In the genomic region with DNA sequence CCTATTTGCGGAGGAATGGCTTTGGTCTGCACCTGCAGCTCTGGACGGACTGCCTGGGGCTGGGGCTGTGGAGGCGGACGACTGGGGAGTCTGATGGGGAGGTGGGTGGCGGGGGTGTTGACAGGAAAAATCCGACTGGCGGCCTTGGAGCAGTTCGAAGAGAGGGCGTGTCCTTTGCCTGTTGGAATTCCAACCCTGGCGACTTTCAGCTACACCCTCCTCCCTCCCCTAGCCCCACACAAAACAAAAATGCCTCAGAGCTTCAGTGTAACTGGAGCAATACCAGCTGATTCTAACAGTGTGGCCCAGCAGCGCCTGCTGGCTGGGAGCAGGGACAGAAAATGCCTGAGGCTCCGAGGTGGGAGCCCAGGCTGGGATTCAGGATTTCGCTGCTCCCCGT, we compare ENCODE assay signal across 1 cellular context.
TF ChIP-seq lines count a peak whose summit lies in the region.

No MANE protein-coding gene starts in this region.

TF ChIP-seq in H1, 55 proteins besides CTCF, POLR2A, EP300 and RAD21:
- 0 out of 2 replicates have a peak, but pooled peaks have one; percentile 21 for TF ChIP-seq TCF12 (IDR thresholded peaks at IDR 0.05; ENCODE audit: low read depth, low read length)
- TF ChIP-seq RBBP5 (IDR thresholded peaks at IDR 0.05; ENCODE audit: borderline replicate concordance, low read depth, low read length) = no peak
- TF ChIP-seq TBP (IDR thresholded peaks at IDR 0.05; ENCODE audit: low read depth, low read length) = 0 out of 2 replicates have a peak, but pooled peaks have one; percentile 22
- no peak for TF ChIP-seq SUZ12 (IDR thresholded peaks at IDR 0.05; ENCODE audit: low read length)
- TF ChIP-seq TEAD4 (IDR thresholded peaks at IDR 0.05; ENCODE audit: low read depth, low read length) = peak; percentile 71
- TF ChIP-seq, protein P1, sequence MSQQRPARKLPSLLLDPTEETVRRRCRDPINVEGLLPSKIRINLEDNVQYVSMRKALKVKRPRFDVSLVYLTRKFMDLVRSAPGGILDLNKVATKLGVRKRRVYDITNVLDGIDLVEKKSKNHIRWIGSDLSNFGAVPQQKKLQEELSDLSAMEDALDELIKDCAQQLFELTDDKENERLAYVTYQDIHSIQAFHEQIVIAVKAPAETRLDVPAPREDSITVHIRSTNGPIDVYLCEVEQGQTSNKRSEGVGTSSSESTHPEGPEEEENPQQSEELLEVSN (IDR thresholded peaks at IDR 0.05) = no peak
- peak; percentile 76 for TF ChIP-seq EGR1 (IDR thresholded peaks at IDR 0.05; ENCODE audit: borderline replicate concordance, low read depth, low read length)
- no peak for TF ChIP-seq EZH2 (IDR thresholded peaks at IDR 0.05; ENCODE audit: low read depth, low read length, severe bottlenecking)
- TF ChIP-seq SIN3A (conservative IDR thresholded peaks at IDR 0.05 in 1 of 2, IDR thresholded peaks at IDR 0.05 in 1 of 2; ENCODE audit: low read depth in 1 of 2, low read length in 2 of 2) = peak; percentile 60 to 68; a peak in 1 of 4 replicates
- TF ChIP-seq, protein P2, sequence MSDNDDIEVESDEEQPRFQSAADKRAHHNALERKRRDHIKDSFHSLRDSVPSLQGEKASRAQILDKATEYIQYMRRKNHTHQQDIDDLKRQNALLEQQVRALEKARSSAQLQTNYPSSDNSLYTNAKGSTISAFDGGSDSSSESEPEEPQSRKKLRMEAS (IDR thresholded peaks at IDR 0.05) = 0 out of 2 replicates have a peak, but pooled peaks have one; percentile 16
TF ChIP-seq in H1: peak in this region for 6.
